In genomic region chr2:53519925-53520629, GRCh38 we compare ENCODE assay signal across 12 cellular contexts.
DNase-seq lines count a peak whose midpoint lies in the region; ATAC-seq and TF ChIP-seq lines count a peak whose summit lies in the region.
"Had no signal": no experiment of that assay in that cellular context is flagged by ENCODE, and none has a peak within 500 bp of the region (broad histone marks: within the 10 kb centered on the region; RNA-seq: fewer than 3 reads in every experiment).

No MANE protein-coding gene starts in this region.

- H3K4me3 Mint-ChIP-seq in brain = peak overlapping the region in 4 of 5 experiments; percentile 1 to 36 (median 15)
- H3K4me3 Mint-ChIP-seq: activated CD8-positive, alpha-beta T cell treated with anti-CD3 and anti-CD28 coated beads for 36 hours; CD4-positive, alpha-beta T cell had no signal

- H3K36me3 ChIP-seq in IMR-90 (ENCODE audit: control insufficient read depth, insufficient read depth, low read length) = no peaks in the 10 kb centered on the region

- no TSS peak for BruUV-seq in IMR-90 (replicated peaks; lab: Mats Ljungman, UMichigan)

- no peak overlapping the region for H3K9ac ChIP-seq in IMR-90 (ENCODE audit: low read depth, low read length)

- no peak overlapping the region for H3K4me2 ChIP-seq in IMR-90 (ENCODE audit: low read depth, low read length)

- TF ChIP-seq CTCF in IMR-90 (conservative IDR thresholded peaks at IDR 0.05; ENCODE audit: low read depth, low read length) (no peak), brain (conservative IDR thresholded peaks at IDR 0.05) (no peak)

- peak overlapping the region; percentile 59 for H2AFZ ChIP-seq in IMR-90 (replicated peaks; ENCODE audit: low read length, poor library complexity)

- H4K91ac ChIP-seq in IMR-90 (ENCODE audit: insufficient read depth, low read depth, low read length) = no peak overlapping the region

- no peaks in the 10 kb centered on the region for H3K9me1 ChIP-seq in IMR-90 (ENCODE audit: insufficient read depth, low read length)

- DNase-seq in IMR-90 (peak; percentile 21), NCI-H2081 treated with DMSO at 0.1 percent for 48 hours (lab: John Stamatoyannopoulos, UW) (peak; percentile 54), renal cortical epithelial cell (ENCODE audit: low read depth) (peak; percentile 11), NCI-H187 (lab: John Stamatoyannopoulos, UW) (no peak), middle frontal gyrus (ENCODE audit: extremely low spot score, low spot score) (no peak)
- no peak for DNase-seq in stimulated activated CD4-positive, alpha-beta T cell treated with anti-CD3 and anti-CD28 coated beads, Interleukin-15, amount 100 ng/mL, for 24 hours
- DNase-seq: activated CD8-positive, alpha-beta T cell treated with anti-CD3 and anti-CD28 coated beads for 36 hours; activated naive CD4-positive, alpha-beta T cell treated with Interleukin-2 at 50 U/mL for 16 hours; CD4-positive, alpha-beta T cell had no signal

- POLR2A ChIA-PET in IMR-90 (lab: Charles Lee; ENCODE audit: unreplicated experiment) = no interaction called here

- H2AK5ac ChIP-seq in IMR-90 (ENCODE audit: low read depth, low read length) = no peak overlapping the region

- no peak overlapping the region for H4K5ac ChIP-seq in IMR-90 (ENCODE audit: low read depth, low read length)

- no peak for TF ChIP-seq POLR2A in IMR-90 (IDR thresholded peaks at IDR 0.05; ENCODE audit: low read depth, low read length)

- WGBS in IMR-90 (ENCODE audit: extremely low coverage in 2 of 2, insufficient read length in 1 of 2), 2 experiments = no CpG with 5 or more reads among the region's 7 CpGs

- H3K27me3 Mint-ChIP-seq in brain = no peaks in the 10 kb centered on the region

- no peak overlapping the region for H2BK20ac ChIP-seq in IMR-90 (ENCODE audit: low read depth, low read length)

- H3K27ac Mint-ChIP-seq in brain = peak overlapping the region; percentile 55 to 91 (median 71)
- H3K27ac Mint-ChIP-seq: activated CD8-positive, alpha-beta T cell treated with anti-CD3 and anti-CD28 coated beads for 36 hours; CD4-positive, alpha-beta T cell had no signal

- TF ChIP-seq RAD21 in IMR-90 (IDR thresholded peaks at IDR 0.05; ENCODE audit: low read length) = no peak

- H3K4ac ChIP-seq in IMR-90 (ENCODE audit: low read depth, low read length) = no peak overlapping the region

- H4K20me1 ChIP-seq in IMR-90 (ENCODE audit: insufficient read depth, low read length) = no peaks in the 10 kb centered on the region

- no peak overlapping the region for H3K27ac ChIP-seq in IMR-90 (ENCODE audit: insufficient read depth, low read length)
- H3K27ac ChIP-seq: HL-60 had no signal

- no peaks in the 10 kb centered on the region; the same call in 1 of the 2 replicates for H3K27me3 ChIP-seq in IMR-90 (ENCODE audit: control insufficient read depth, insufficient read depth, low read length)

- no peak overlapping the region for H3K4me3 ChIP-seq in IMR-90 (ENCODE audit: insufficient read depth, low read depth, low read length)

- no peak overlapping the region for H2BK5ac ChIP-seq in IMR-90 (ENCODE audit: low read depth, low read length, poor library complexity, severe bottlenecking)

- H3K4me1 ChIP-seq in IMR-90 (ENCODE audit: control insufficient read depth, insufficient read depth, low read length) = no peaks in the 10 kb centered on the region

- no peak overlapping the region for H3K23ac ChIP-seq in IMR-90 (ENCODE audit: low read depth, low read length)

- H3K79me1 ChIP-seq in IMR-90 (ENCODE audit: low read depth in 1 of 2, low read length in 2 of 2) = no peaks in the 10 kb centered on the region

- no peaks in the 10 kb centered on the region for H3K36me3 Mint-ChIP-seq in brain

- H3K56ac ChIP-seq in IMR-90 (ENCODE audit: extremely low read depth, insufficient read depth, low read length) = no peak overlapping the region

- in situ Hi-C loops in IMR-90 (cut with MboI; ENCODE audit: low sequenced_read_pairs) = no loop called here

- no peak overlapping the region for H2BK15ac ChIP-seq in IMR-90 (ENCODE audit: low read depth, low read length)

- H3K18ac ChIP-seq in IMR-90 (ENCODE audit: low read depth, low read length) = no peak overlapping the region

- H3K9me3 Mint-ChIP-seq in brain = peaks cover under 1 to 6% (median 2%) of the 10 kb centered on the region in 5 experiments
- H3K9me3 Mint-ChIP-seq: activated CD8-positive, alpha-beta T cell treated with anti-CD3 and anti-CD28 coated beads for 36 hours; CD4-positive, alpha-beta T cell had no signal

- intact Hi-C loops in IMR-90 (cut with micrococcal nuclease) = no loop called here

- dilution Hi-C loops in IMR-90 (cut with HindIII; ENCODE audit: low sequenced_read_pairs, unreplicated experiment) = no loop called here

- no peak overlapping the region for H2AK9ac ChIP-seq in IMR-90 (replicated peaks; ENCODE audit: low read depth, low read length, poor library complexity)

- H2BK120ac ChIP-seq in IMR-90 (ENCODE audit: low read depth, low read length) = no peak overlapping the region

- H3K4me1 Mint-ChIP-seq in brain = peaks cover 46% of the 10 kb centered on the region

- no peak overlapping the region for H4K8ac ChIP-seq in IMR-90 (ENCODE audit: low read depth in 2 of 2, low read length in 2 of 2)

- CTCF ChIA-PET in IMR-90 (lab: Yijun Ruan, JAX) = interaction anchor here (1.1 kb wide), 1 partner anchor 9 kb away, joined by 3 read pairs; no protein-coding TSS in a partner anchor

- no peaks in the 10 kb centered on the region for H3K9me3 ChIP-seq in IMR-90 (ENCODE audit: control insufficient read depth, insufficient read depth, low read length)

- ATAC-seq in IMR-90 (ENCODE audit: low read depth) = peak; percentile 57
- ATAC-seq: activated CD8-positive, alpha-beta T cell treated with anti-CD3 and anti-CD28 coated beads for 36 hours; Panc1 had no signal

- H3K14ac ChIP-seq in IMR-90 (replicated peaks; ENCODE audit: low read depth, low read length) = no peak overlapping the region

TF ChIP-seq in IMR-90, 13 proteins besides CTCF, POLR2A, EP300 and RAD21:
- TF ChIP-seq FOS (IDR thresholded peaks at IDR 0.05; ENCODE audit: low read depth, low read length) (peak; percentile 53), MXI1 (IDR thresholded peaks at IDR 0.05; ENCODE audit: borderline replicate concordance, low read depth, low read length) (no peak)

Comparison
In these comparisons a context has a peak if more than half of its experiments do, and no peak if none do; other contexts are left out.
1. DNase-seq: peak in IMR-90 (single experiment), NCI-H2081 treated with DMSO at 0.1 percent for 48 hours (single experiment) and renal cortical epithelial cell (single experiment); none in NCI-H187 (0 of 2), stimulated activated CD4-positive, alpha-beta T cell treated with anti-CD3 and anti-CD28 coated beads, Interleukin-15, amount 100 ng/mL, for 24 hours (single experiment) and middle frontal gyrus (single experiment).